In genomic region chr12:127005406-127005805, GRCh38 we compare ENCODE assay signal across 10 cellular contexts.
"Had no signal": no experiment of that assay in that cellular context is flagged by ENCODE, and none has a peak within 500 bp of the region (broad histone marks: within the 10 kb centered on the region; RNA-seq: fewer than 3 reads in every experiment).

No MANE protein-coding gene starts in this region.

- DNase-seq: GM23248, GOT3, H7, HFFc6, IMR-90, KG1 had no signal

- ATAC-seq: HCT116, K562 had no signal

- H3K4me3 ChIP-seq: GM23248, HAP-1, K562 had no signal

- H3K9me3 ChIP-seq: HAP-1 had no signal

- H3K27ac ChIP-seq: GM23248, HL-60 had no signal

- FAIRE-seq: K562 had no signal

- H3K9me3 Mint-ChIP-seq: HFFc6 had no signal

- H3K4me3 Mint-ChIP-seq: HFFc6 had no signal

- H3K4me1 ChIP-seq: HAP-1 had no signal

- H3K36me3 ChIP-seq: HAP-1 had no signal

- H3K27ac Mint-ChIP-seq: HFFc6 had no signal
